1 cellular context compared by ENCODE assay signal in the genomic region with DNA sequence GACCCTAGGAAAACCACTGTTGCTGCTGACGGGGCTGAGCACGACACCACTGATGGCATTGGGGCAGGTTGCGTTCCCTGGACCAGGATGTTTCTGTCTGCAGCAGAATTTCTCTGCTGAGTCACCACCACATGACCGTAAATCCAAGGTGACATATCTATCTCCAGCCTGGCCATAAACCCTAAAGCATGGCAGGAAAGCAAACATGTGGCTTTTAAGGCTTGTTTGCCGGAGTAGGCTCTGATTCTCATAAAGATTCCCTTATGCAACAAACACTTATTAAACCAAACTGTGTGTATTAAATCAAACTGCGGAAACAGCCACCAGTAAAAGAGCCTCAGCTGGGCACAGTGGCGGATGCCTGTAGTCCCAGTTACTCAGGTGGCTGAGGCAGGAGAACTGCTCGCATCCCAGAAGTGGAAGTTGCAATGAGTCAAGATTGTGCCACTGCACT.
TF ChIP-seq lines count a peak whose summit lies in the region.

No MANE protein-coding gene starts in this region.

TF ChIP-seq in WTC11, 78 proteins besides CTCF, POLR2A, EP300 and RAD21:
- TF ChIP-seq, protein P1, sequence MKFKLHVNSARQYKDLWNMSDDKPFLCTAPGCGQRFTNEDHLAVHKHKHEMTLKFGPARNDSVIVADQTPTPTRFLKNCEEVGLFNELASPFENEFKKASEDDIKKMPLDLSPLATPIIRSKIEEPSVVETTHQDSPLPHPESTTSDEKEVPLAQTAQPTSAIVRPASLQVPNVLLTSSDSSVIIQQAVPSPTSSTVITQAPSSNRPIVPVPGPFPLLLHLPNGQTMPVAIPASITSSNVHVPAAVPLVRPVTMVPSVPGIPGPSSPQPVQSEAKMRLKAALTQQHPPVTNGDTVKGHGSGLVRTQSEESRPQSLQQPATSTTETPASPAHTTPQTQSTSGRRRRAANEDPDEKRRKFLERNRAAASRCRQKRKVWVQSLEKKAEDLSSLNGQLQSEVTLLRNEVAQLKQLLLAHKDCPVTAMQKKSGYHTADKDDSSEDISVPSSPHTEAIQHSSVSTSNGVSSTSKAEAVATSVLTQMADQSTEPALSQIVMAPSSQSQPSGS (CRISPR knock-in tag; IDR thresholded peaks at IDR 0.05; ENCODE audit: borderline replicate concordance, low read depth): no peak
- TF ChIP-seq ELF4 (CRISPR knock-in tag; IDR thresholded peaks at IDR 0.05; ENCODE audit: low read depth) (no peak), ZNF263 (CRISPR knock-in tag; IDR thresholded peaks at IDR 0.05; ENCODE audit: low read depth) (no peak), ZNF416 (CRISPR knock-in tag; IDR thresholded peaks at IDR 0.05) (no peak), HMGA2 (CRISPR knock-in tag; IDR thresholded peaks at IDR 0.05) (no peak)
- TF ChIP-seq, protein P2, sequence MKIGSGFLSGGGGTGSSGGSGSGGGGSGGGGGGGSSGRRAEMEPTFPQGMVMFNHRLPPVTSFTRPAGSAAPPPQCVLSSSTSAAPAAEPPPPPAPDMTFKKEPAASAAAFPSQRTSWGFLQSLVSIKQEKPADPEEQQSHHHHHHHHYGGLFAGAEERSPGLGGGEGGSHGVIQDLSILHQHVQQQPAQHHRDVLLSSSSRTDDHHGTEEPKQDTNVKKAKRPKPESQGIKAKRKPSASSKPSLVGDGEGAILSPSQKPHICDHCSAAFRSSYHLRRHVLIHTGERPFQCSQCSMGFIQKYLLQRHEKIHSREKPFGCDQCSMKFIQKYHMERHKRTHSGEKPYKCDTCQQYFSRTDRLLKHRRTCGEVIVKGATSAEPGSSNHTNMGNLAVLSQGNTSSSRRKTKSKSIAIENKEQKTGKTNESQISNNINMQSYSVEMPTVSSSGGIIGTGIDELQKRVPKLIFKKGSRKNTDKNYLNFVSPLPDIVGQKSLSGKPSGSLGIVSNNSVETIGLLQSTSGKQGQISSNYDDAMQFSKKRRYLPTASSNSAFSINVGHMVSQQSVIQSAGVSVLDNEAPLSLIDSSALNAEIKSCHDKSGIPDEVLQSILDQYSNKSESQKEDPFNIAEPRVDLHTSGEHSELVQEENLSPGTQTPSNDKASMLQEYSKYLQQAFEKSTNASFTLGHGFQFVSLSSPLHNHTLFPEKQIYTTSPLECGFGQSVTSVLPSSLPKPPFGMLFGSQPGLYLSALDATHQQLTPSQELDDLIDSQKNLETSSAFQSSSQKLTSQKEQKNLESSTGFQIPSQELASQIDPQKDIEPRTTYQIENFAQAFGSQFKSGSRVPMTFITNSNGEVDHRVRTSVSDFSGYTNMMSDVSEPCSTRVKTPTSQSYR (CRISPR knock-in tag; IDR thresholded peaks at IDR 0.05): no peak
- TF ChIP-seq, protein P3, sequence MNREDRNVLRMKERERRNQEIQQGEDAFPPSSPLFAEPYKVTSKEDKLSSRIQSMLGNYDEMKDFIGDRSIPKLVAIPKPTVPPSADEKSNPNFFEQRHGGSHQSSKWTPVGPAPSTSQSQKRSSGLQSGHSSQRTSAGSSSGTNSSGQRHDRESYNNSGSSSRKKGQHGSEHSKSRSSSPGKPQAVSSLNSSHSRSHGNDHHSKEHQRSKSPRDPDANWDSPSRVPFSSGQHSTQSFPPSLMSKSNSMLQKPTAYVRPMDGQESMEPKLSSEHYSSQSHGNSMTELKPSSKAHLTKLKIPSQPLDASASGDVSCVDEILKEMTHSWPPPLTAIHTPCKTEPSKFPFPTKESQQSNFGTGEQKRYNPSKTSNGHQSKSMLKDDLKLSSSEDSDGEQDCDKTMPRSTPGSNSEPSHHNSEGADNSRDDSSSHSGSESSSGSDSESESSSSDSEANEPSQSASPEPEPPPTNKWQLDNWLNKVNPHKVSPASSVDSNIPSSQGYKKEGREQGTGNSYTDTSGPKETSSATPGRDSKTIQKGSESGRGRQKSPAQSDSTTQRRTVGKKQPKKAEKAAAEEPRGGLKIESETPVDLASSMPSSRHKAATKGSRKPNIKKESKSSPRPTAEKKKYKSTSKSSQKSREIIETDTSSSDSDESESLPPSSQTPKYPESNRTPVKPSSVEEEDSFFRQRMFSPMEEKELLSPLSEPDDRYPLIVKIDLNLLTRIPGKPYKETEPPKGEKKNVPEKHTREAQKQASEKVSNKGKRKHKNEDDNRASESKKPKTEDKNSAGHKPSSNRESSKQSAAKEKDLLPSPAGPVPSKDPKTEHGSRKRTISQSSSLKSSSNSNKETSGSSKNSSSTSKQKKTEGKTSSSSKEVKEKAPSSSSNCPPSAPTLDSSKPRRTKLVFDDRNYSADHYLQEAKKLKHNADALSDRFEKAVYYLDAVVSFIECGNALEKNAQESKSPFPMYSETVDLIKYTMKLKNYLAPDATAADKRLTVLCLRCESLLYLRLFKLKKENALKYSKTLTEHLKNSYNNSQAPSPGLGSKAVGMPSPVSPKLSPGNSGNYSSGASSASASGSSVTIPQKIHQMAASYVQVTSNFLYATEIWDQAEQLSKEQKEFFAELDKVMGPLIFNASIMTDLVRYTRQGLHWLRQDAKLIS (CRISPR knock-in tag; IDR thresholded peaks at IDR 0.05; ENCODE audit: borderline replicate concordance): no peak
TF ChIP-seq in WTC11: peak in this region for 0.
